8 cellular contexts compared by ENCODE assay signal in genomic region chr4:154490589-154491340, GRCh38. TPM values are rescaled to one million over a fixed set of nuclear protein-coding genes. Genes with fewer than 3 reads are reported as not detected.
DNase-seq lines count a peak whose midpoint lies in the region; ATAC-seq lines count a peak whose summit lies in the region.

No MANE protein-coding gene starts in this region.

- intact Hi-C loops in activated naive CD4-positive, alpha-beta T cell treated with anti-CD3 and anti-CD28 coated beads for 36 hours (cut with micrococcal nuclease): loop anchor here (5.0 to 10.0 kb wide), 3 partner anchors 158 to 323 kb away; partner anchors contain the start of gene LRAT

- CTCF ChIA-PET in activated naive CD4-positive, alpha-beta T cell treated with anti-CD3 and anti-CD28 coated beads for 36 hours (lab: Charles Lee): interaction anchor here (0.8 to 0.9 kb wide), 2 partner anchors 14 to 25 kb away, joined by 3 read pairs; no protein-coding TSS in a partner anchor

- H3K27me3 Mint-ChIP-seq in activated naive CD4-positive, alpha-beta T cell treated with anti-CD3 and anti-CD28 coated beads for 36 hours (ENCODE audit: low read depth): peaks cover 62% of the 10 kb centered on the region
- H3K27me3 Mint-ChIP-seq in activated T-cell treated with anti-CD3 and anti-CD28 coated beads, Interleukin-2, amount 50 U/mL, for 4 hours (ENCODE audit: low read depth): peaks cover 73% of the 10 kb centered on the region
- peaks cover 67% of the 10 kb centered on the region for H3K27me3 Mint-ChIP-seq in stimulated activated memory B cell treated with anti-CD40 and anti-IgM and Interleukin-4, amounts not matched to agents 10 μg/mL and 1 μg/mL and 100 μg/mL, for 72 hours

- peak overlapping the region; percentile 61 for H3K4me3 ChIP-seq in iPS-18c (ENCODE audit: insufficient read depth, low read depth, low read length)

- H3K9me3 ChIP-seq in iPS-18c (ENCODE audit: control insufficient read depth, insufficient read depth, low read length): peaks cover 3% of the 10 kb centered on the region

- peak; percentile 46 for ATAC-seq in HG02938 (IDR thresholded peaks at IDR 0.05; ENCODE audit: unreplicated experiment)
- peak; percentile 48 to 56 for ATAC-seq in activated T-cell treated with anti-CD3 and anti-CD28 coated beads, Interleukin-2, amount 50 U/mL, for 4 hours
- ATAC-seq in stimulated activated memory B cell treated with anti-CD40 and anti-IgM and Interleukin-4, amounts not matched to agents 10 μg/mL and 1 μg/mL and 100 μg/mL, for 72 hours: peak; percentile 72

- H3K27ac Mint-ChIP-seq in activated naive CD4-positive, alpha-beta T cell treated with anti-CD3 and anti-CD28 coated beads for 36 hours: no peak overlapping the region
- peak overlapping the region; percentile 63 for H3K27ac Mint-ChIP-seq in stimulated activated memory B cell treated with anti-CD40 and anti-IgM and Interleukin-4, amounts not matched to agents 10 μg/mL and 1 μg/mL and 100 μg/mL, for 72 hours

- peak overlapping the region; percentile 66 for H3K4me3 Mint-ChIP-seq in activated naive CD4-positive, alpha-beta T cell treated with anti-CD3 and anti-CD28 coated beads for 36 hours
- H3K4me3 Mint-ChIP-seq in activated T-cell treated with anti-CD3 and anti-CD28 coated beads, Interleukin-2, amount 50 U/mL, for 4 hours: peak overlapping the region; percentile 44
- peak overlapping the region; percentile 84 for H3K4me3 Mint-ChIP-seq in stimulated activated memory B cell treated with anti-CD40 and anti-IgM and Interleukin-4, amounts not matched to agents 10 μg/mL and 1 μg/mL and 100 μg/mL, for 72 hours

- DNase-seq in activated naive CD4-positive, alpha-beta T cell treated with anti-CD3 and anti-CD28 coated beads for 36 hours: peak; percentile 40
- no peak for DNase-seq in activated naive CD4-positive, alpha-beta T cell (lab: John Stamatoyannopoulos, UW)
- DNase-seq in activated T-cell treated with anti-CD3 and anti-CD28 coated beads, Interleukin-2, amount 50 U/mL, for 4 hours: no peak
- no peak for DNase-seq in NCI-H1436 (lab: John Stamatoyannopoulos, UW)
- no peak for DNase-seq in occipital lobe (lab: John Stamatoyannopoulos, UW)

- H3K36me3 Mint-ChIP-seq in activated naive CD4-positive, alpha-beta T cell treated with anti-CD3 and anti-CD28 coated beads for 36 hours (ENCODE audit: low read depth): no peaks in the 10 kb centered on the region
- H3K36me3 Mint-ChIP-seq in activated T-cell treated with anti-CD3 and anti-CD28 coated beads, Interleukin-2, amount 50 U/mL, for 4 hours (ENCODE audit: insufficient read depth): no peaks in the 10 kb centered on the region
- no peaks in the 10 kb centered on the region for H3K36me3 Mint-ChIP-seq in stimulated activated memory B cell treated with anti-CD40 and anti-IgM and Interleukin-4, amounts not matched to agents 10 μg/mL and 1 μg/mL and 100 μg/mL, for 72 hours

- peaks cover 16% of the 10 kb centered on the region for H3K4me1 Mint-ChIP-seq in activated naive CD4-positive, alpha-beta T cell treated with anti-CD3 and anti-CD28 coated beads for 36 hours (ENCODE audit: low read depth)
- peaks cover 15% of the 10 kb centered on the region for H3K4me1 Mint-ChIP-seq in activated T-cell treated with anti-CD3 and anti-CD28 coated beads, Interleukin-2, amount 50 U/mL, for 4 hours (ENCODE audit: low read depth)
- H3K4me1 Mint-ChIP-seq in stimulated activated memory B cell treated with anti-CD40 and anti-IgM and Interleukin-4, amounts not matched to agents 10 μg/mL and 1 μg/mL and 100 μg/mL, for 72 hours: peaks cover 24% of the 10 kb centered on the region

- no peaks in the 10 kb centered on the region for H3K9me3 Mint-ChIP-seq in activated naive CD4-positive, alpha-beta T cell treated with anti-CD3 and anti-CD28 coated beads for 36 hours
- H3K9me3 Mint-ChIP-seq in activated T-cell treated with anti-CD3 and anti-CD28 coated beads, Interleukin-2, amount 50 U/mL, for 4 hours: no peaks in the 10 kb centered on the region
- no peaks in the 10 kb centered on the region for H3K9me3 Mint-ChIP-seq in stimulated activated memory B cell treated with anti-CD40 and anti-IgM and Interleukin-4, amounts not matched to agents 10 μg/mL and 1 μg/mL and 100 μg/mL, for 72 hours

RNA-seq across cellular contexts. Expression of gene DCHS2, which starts 0.8 kb away (rescaled TPM):
- not detected for total RNA-seq in activated naive CD4-positive, alpha-beta T cell treated with anti-CD3 and anti-CD28 coated beads for 36 hours
- total RNA-seq in activated T-cell treated with anti-CD3 and anti-CD28 coated beads, Interleukin-2, amount 50 U/mL, for 4 hours: under 1 TPM in 1 of 3 donors, not detected in 2; under 0.01 TPM
- total RNA-seq in occipital lobe: 3.7 TPM

RNA-seq across cellular contexts. Expression of gene PLRG1, which starts 59.4 kb away (rescaled TPM):
- 100 to 1,000 TPM; 113 to 116 TPM for total RNA-seq in activated naive CD4-positive, alpha-beta T cell treated with anti-CD3 and anti-CD28 coated beads for 36 hours
- 100 to 1,000 TPM; 122 to 135 (median 133) TPM for total RNA-seq in activated T-cell treated with anti-CD3 and anti-CD28 coated beads, Interleukin-2, amount 50 U/mL, for 4 hours
- total RNA-seq in occipital lobe: 81.1 TPM
